ENCODE assay signal across 10 cellular contexts in genomic region chr7:105760549-105761447, GRCh38.
DNase-seq lines count a peak whose midpoint lies in the region; ATAC-seq and TF ChIP-seq lines count a peak whose summit lies in the region.
"Had no signal": no experiment of that assay in that cellular context is flagged by ENCODE, and none has a peak within 500 bp of the region (broad histone marks: within the 10 kb centered on the region; RNA-seq: fewer than 3 reads in every experiment).

No MANE protein-coding gene starts in this region.

- no peaks in the 10 kb centered on the region for H3K36me3 Mint-ChIP-seq in glutamatergic neuron (ENCODE audit: unreplicated experiment)

- H3K27me3 Mint-ChIP-seq in glutamatergic neuron (ENCODE audit: unreplicated experiment): peaks cover 4% of the 10 kb centered on the region

- H3K4me3 ChIP-seq in AG10803 (ENCODE audit: low read length): no peak overlapping the region
- H3K4me3 ChIP-seq: dorsolateral prefrontal cortex had no signal

- peak overlapping the region; percentile 60 for H3K27ac Mint-ChIP-seq in glutamatergic neuron (ENCODE audit: unreplicated experiment)

- peaks cover 25% of the 10 kb centered on the region for H3K4me1 Mint-ChIP-seq in glutamatergic neuron (ENCODE audit: low read depth, unreplicated experiment)

- TF ChIP-seq CTCF in AG10803 (conservative IDR thresholded peaks at IDR 0.05; ENCODE audit: low read length) (no peak), glutamatergic neuron (IDR thresholded peaks at IDR 0.05; ENCODE audit: partially characterized antibody, unreplicated experiment) (peak; percentile 6)

- H3K4me3 Mint-ChIP-seq in glutamatergic neuron (ENCODE audit: unreplicated experiment): no peak overlapping the region

- no peak for ATAC-seq in GM21576 (IDR thresholded peaks at IDR 0.05; ENCODE audit: unreplicated experiment)

- peaks cover 3% of the 10 kb centered on the region for H3K9me3 Mint-ChIP-seq in glutamatergic neuron (ENCODE audit: unreplicated experiment)

- peak; percentile 72 for DNase-seq in AG10803 (ENCODE audit: low read depth)
- peak; percentile 43 for DNase-seq in ELR (ENCODE audit: low read depth)
- peak; percentile 10 for DNase-seq in T-helper 22 cell (ENCODE audit: low read depth)
- no peak for DNase-seq in glutamatergic neuron
- DNase-seq in AML-193 (lab: John Stamatoyannopoulos, UW): no peak
- no peak for DNase-seq in stimulated activated CD4-positive, alpha-beta T cell treated with anti-CD3 and anti-CD28 coated beads, Interleukin-1b, Interleukin-23, amount 100 ng/mL, for 48 hours
- DNase-seq in OCI-M2 (lab: John Stamatoyannopoulos, UW; ENCODE audit: unreplicated experiment): no peak
- DNase-seq: GF-D8 had no signal

Comparison
In these comparisons a context has a peak if more than half of its experiments do, and no peak if none do; other contexts are left out.
1. DNase-seq: peak in AG10803 (single experiment), ELR (single experiment) and T-helper 22 cell (single experiment); none in glutamatergic neuron (single experiment), AML-193 (0 of 2), stimulated activated CD4-positive, alpha-beta T cell treated with anti-CD3 and anti-CD28 coated beads, Interleukin-1b, Interleukin-23, amount 100 ng/mL, for 48 hours (single experiment) and OCI-M2 (single experiment).